ENCODE assay signal across 9 cellular contexts in genomic region chr16:85751665-85752501, GRCh38. TPM values are rescaled to one million over a fixed set of nuclear protein-coding genes. Genes with fewer than 3 reads are reported as not detected.
DNase-seq lines count a peak whose midpoint lies in the region; ATAC-seq, FAIRE-seq and TF ChIP-seq lines count a peak whose summit lies in the region.
"Had no signal": no experiment of that assay in that cellular context is flagged by ENCODE, and none has a peak within 500 bp of the region (broad histone marks: within the 10 kb centered on the region; RNA-seq: fewer than 3 reads in every experiment).

No MANE protein-coding gene starts in this region.

- dilution Hi-C loops in keratinocyte (cut with MboI; ENCODE audit: extremely low pct_ligation_motif_present, low sequenced_read_pairs), result no loop called here

- peaks cover 23% of the 10 kb centered on the region for H3K79me2 ChIP-seq in keratinocyte (ENCODE audit: control insufficient read depth, insufficient read depth, low read length)

- H3K9me3 Mint-ChIP-seq in T-cell, result no peaks in the 10 kb centered on the region

- FAIRE-seq in keratinocyte (lab: Jason Lieb, UNC), result peak; percentile 87

- H3K4me3 ChIP-seq in AG04449 (ENCODE audit: low read depth, low read length) (peak overlapping the region; percentile 61), keratinocyte (ENCODE audit: control insufficient read depth in 2 of 3, extremely low read depth in 1 of 3, insufficient read depth in 2 of 3, low read depth in 1 of 3, low read length in 3 of 3) (peak overlapping the region; percentile 70 to 79 (median 75)), lower leg skin (ENCODE audit: low read depth, poor library complexity, severe bottlenecking) (no peak overlapping the region)

- H3K27me3 ChIP-seq in keratinocyte (ENCODE audit: control insufficient read depth, extremely low read depth, insufficient read depth, low read length), result no peaks in the 10 kb centered on the region
- H3K27me3 ChIP-seq: SJSA1 had no signal

- TF ChIP-seq CTCF in AG04449 (IDR thresholded peaks at IDR 0.05; ENCODE audit: insufficient read depth, low read length, missing control alignments) (no peak), GM13976 (IDR thresholded peaks at IDR 0.05; ENCODE audit: borderline replicate concordance, control extremely low read depth, extremely low read depth, insufficient read depth, missing control alignments) (no peak), keratinocyte (optimal IDR thresholded peaks at IDR 0.05 in 1 of 3, IDR thresholded peaks at IDR 0.05 in 1 of 3, conservative IDR thresholded peaks at IDR 0.05 in 1 of 3; ENCODE audit: extremely low read depth in 1 of 3, insufficient read depth in 2 of 3, low read length in 3 of 3) (no peak), lower leg skin (IDR thresholded peaks at IDR 0.05) (no peak)

- intact Hi-C loops in lower leg skin (cut with DNase I; ENCODE audit: low total_unique reads), result no loop called here

- in situ Hi-C loops in GM13976 (cut with MboI; ENCODE audit: low sequenced_read_pairs, unreplicated experiment), result no loop called here

- peak overlapping the region; percentile 25 to 63 (median 51) for H3K4me3 Mint-ChIP-seq in T-cell

- no peak overlapping the region for H2AFZ ChIP-seq in keratinocyte (ENCODE audit: control insufficient read depth, low read length)

- no peaks in the 10 kb centered on the region for H3K36me3 Mint-ChIP-seq in T-cell

- CTCF ChIA-PET in AG04449 (lab: Yijun Ruan, JAX) (interaction anchor here (0.9 to 1.5 kb wide), 5 partner anchors 32 to 507 kb away, joined by 3 to 4 read pairs (median 3); no protein-coding TSS in a partner anchor), T-cell (lab: Charles Lee) (interaction anchor here in 1 of 2 donors (0.5 to 0.6 kb wide), 2 partner anchors 67 to 75 kb away, joined by 3 to 8 read pairs; no protein-coding TSS in a partner anchor)

- H3K9ac ChIP-seq in keratinocyte (ENCODE audit: control insufficient read depth, extremely low read depth, insufficient read depth, low read length), result peak overlapping the region; percentile 69

- POLR2A ChIA-PET in AG04449 (lab: Yijun Ruan, JAX) (no interaction called here), T-cell (lab: Charles Lee) (interaction anchor here in 1 of 2 donors (0.5 to 0.6 kb wide), 2 partner anchors 160 to 1677 kb away, joined by 3 to 4 read pairs; no protein-coding TSS in a partner anchor)

- peaks cover 60% of the 10 kb centered on the region for H3K4me1 ChIP-seq in keratinocyte (ENCODE audit: control insufficient read depth, extremely low read depth, insufficient read depth, low read length)

- H4K20me1 ChIP-seq in keratinocyte (ENCODE audit: control insufficient read depth, extremely low read depth, insufficient read depth, low read length), result peaks cover 3% of the 10 kb centered on the region

- H3K27ac ChIP-seq in keratinocyte (ENCODE audit: control insufficient read depth, insufficient read depth, low read length), result peak overlapping the region; percentile 87
- H3K27ac ChIP-seq: SJSA1 had no signal

- ATAC-seq in T-cell (replicated peaks in 1 of 4), result no peak

- WGBS in lower leg skin, 2 donors, result 19 to 32% methylated on average over 7 to 15 of the region's 15 CpGs

- H3K4me1 Mint-ChIP-seq in T-cell, result peaks cover 5 to 20% (median 6%) of the 10 kb centered on the region in 3 donors

- H3K36me3 ChIP-seq in keratinocyte (ENCODE audit: control insufficient read depth in 2 of 2, extremely low read depth in 1 of 2, insufficient read depth in 2 of 2, low read length in 2 of 2), result peaks cover 0 to 8% of the 10 kb centered on the region in 2 experiments
- H3K36me3 ChIP-seq: SJSA1 had no signal

- TF ChIP-seq POLR2A in lower leg skin (IDR thresholded peaks at IDR 0.05), result no peak

- H3K27me3 Mint-ChIP-seq in T-cell, result peaks cover 11 to 39% of the 10 kb centered on the region in 2 donors

- H3K27ac Mint-ChIP-seq in T-cell, result no peak overlapping the region

- DNase-seq in AG04449 (ENCODE audit: low read depth, low spot score), result no peak
- DNase-seq in GM13976 (ENCODE audit: low spot score), result peak; percentile 20
- no peak for DNase-seq in T-cell
- DNase-seq in keratinocyte (ENCODE audit: low read depth, low spot score), result peak; percentile 84
- no peak for DNase-seq in NCI-H2196 treated with DMSO at 0.1 percent for 48 hours (lab: John Stamatoyannopoulos, UW; ENCODE audit: unreplicated experiment)
- DNase-seq in lower leg skin (ENCODE audit: low spot score in 2 of 2), result no peak
- DNase-seq in effector CD4-positive, alpha-beta T cell, result no peak
- DNase-seq in stimulated activated CD4-positive, alpha-beta T cell treated with anti-CD3 and anti-CD28 coated beads, Interleukin-4, amount 100 ng/mL, for 4 hours, result no peak

- no peaks in the 10 kb centered on the region for H3K9me3 ChIP-seq in keratinocyte (ENCODE audit: control insufficient read depth, low read depth, low read length)
- H3K9me3 ChIP-seq: SJSA1 had no signal

- no peaks in the 10 kb centered on the region for H3K9me1 ChIP-seq in keratinocyte (ENCODE audit: control insufficient read depth, extremely low read depth, insufficient read depth, low read length)

- H3K4me2 ChIP-seq in keratinocyte (ENCODE audit: control insufficient read depth, extremely low read depth, insufficient read depth, low read depth, low read length), result peak overlapping the region; percentile 98

RNA-seq across cellular contexts. Expression of gene C16orf74, which starts 1.0 kb away (rescaled TPM):
- total RNA-seq in T-cell, result 10 to 100 TPM in 3 of 5 donors, 1 to 10 TPM in 2; 3.1 to 21.7 (median 15.6) TPM
- 35.3 to 53.6 TPM (median 45.8 TPM) in 3 replicates for polyA plus RNA-seq in keratinocyte
- 14.1 TPM for polyA plus RNA-seq in keratinocyte (2011; ENCODE audit: low read depth)
- 29.0 and 71.4 TPM in 2 replicates for polyA plus RNA-seq in keratinocyte (2011; cell fraction: cytosol; rRNA removed)
- polyA plus RNA-seq in keratinocyte (2011; cell fraction: nucleus; rRNA removed), result 32.2 and 45.5 TPM in 2 replicates
- polyA plus RNA-seq in keratinocyte (2012; ENCODE audit: low replicate concordance), result 31.9 and 73.1 TPM in 2 replicates
- 11.5 to 31.4 TPM (median 12.1 TPM) in 3 replicates for polyA minus RNA-seq in keratinocyte
- polyA minus RNA-seq in keratinocyte (2011; cell fraction: cytosol; rRNA and poly(A)+ RNA removed), result 25.9 TPM
- 12.1 and 16.5 TPM in 2 replicates for polyA minus RNA-seq in keratinocyte (2011; cell fraction: nucleus; rRNA and poly(A)+ RNA removed)
- 10 to 100 TPM in 1 of 4 donors, 1 to 10 TPM in 3; 5.4 to 13.0 (median 7.9) TPM for total RNA-seq in lower leg skin

RNA-seq across cellular contexts. Expression of gene EMC8, which starts 47.5 kb away (rescaled TPM):
- 10 to 100 TPM; 27.3 to 34.8 (median 31.1) TPM for total RNA-seq in T-cell
- 37.5 to 50.3 TPM (median 38.5 TPM) in 3 replicates for polyA plus RNA-seq in keratinocyte
- 18.7 TPM for polyA plus RNA-seq in keratinocyte (2011; ENCODE audit: low read depth)
- 33.1 and 40.8 TPM in 2 replicates for polyA plus RNA-seq in keratinocyte (2011; cell fraction: cytosol; rRNA removed)
- polyA plus RNA-seq in keratinocyte (2011; cell fraction: nucleus; rRNA removed), result 26.8 and 32.8 TPM in 2 replicates
- polyA plus RNA-seq in keratinocyte (2012; ENCODE audit: low replicate concordance), result 24.4 and 32.1 TPM in 2 replicates
- 42.8 to 54.1 TPM (median 45.9 TPM) in 3 replicates for polyA minus RNA-seq in keratinocyte
- 49.5 TPM for polyA minus RNA-seq in keratinocyte (2011; cell fraction: cytosol; rRNA and poly(A)+ RNA removed)
- polyA minus RNA-seq in keratinocyte (2011; cell fraction: nucleus; rRNA and poly(A)+ RNA removed), result 13.3 and 23.6 TPM in 2 replicates
- total RNA-seq in lower leg skin, result 10 to 100 TPM; 15.5 to 27.5 (median 18.4) TPM

RNA-seq across cellular contexts. Expression of gene COX4I1, which starts 47.6 kb away (rescaled TPM):
- total RNA-seq in T-cell (100 to 1,000 TPM; 542 to 606 (median 574) TPM), lower leg skin (100 to 1,000 TPM; 411 to 675 (median 548) TPM)
- polyA plus RNA-seq in keratinocyte, result 712 to 809 TPM (median 781 TPM) in 3 replicates
- 501 TPM for polyA plus RNA-seq in keratinocyte (2011; ENCODE audit: low read depth)
- polyA plus RNA-seq in keratinocyte (2011; cell fraction: cytosol; rRNA removed), result 427 and 741 TPM in 2 replicates
- polyA plus RNA-seq in keratinocyte (2011; cell fraction: nucleus; rRNA removed), result 321 and 366 TPM in 2 replicates
- 501 and 674 TPM in 2 replicates for polyA plus RNA-seq in keratinocyte (2012; ENCODE audit: low replicate concordance)
- 242 to 333 TPM (median 249 TPM) in 3 replicates for polyA minus RNA-seq in keratinocyte
- polyA minus RNA-seq in keratinocyte (2011; cell fraction: cytosol; rRNA and poly(A)+ RNA removed), result 266 TPM
- 54.6 and 72.2 TPM in 2 replicates for polyA minus RNA-seq in keratinocyte (2011; cell fraction: nucleus; rRNA and poly(A)+ RNA removed)

Comparison
In these comparisons a context has a peak if more than half of its experiments do, and no peak if none do; other contexts are left out.
1. DNase-seq: peak in GM13976 (single experiment) and keratinocyte (single experiment); none in AG04449 (single experiment), T-cell (0 of 34), NCI-H2196 treated with DMSO at 0.1 percent for 48 hours (single experiment), lower leg skin (0 of 2), effector CD4-positive, alpha-beta T cell (single experiment) and stimulated activated CD4-positive, alpha-beta T cell treated with anti-CD3 and anti-CD28 coated beads, Interleukin-4, amount 100 ng/mL, for 4 hours (0 of 2).